14 cellular contexts compared by ENCODE assay signal in the genomic region with DNA sequence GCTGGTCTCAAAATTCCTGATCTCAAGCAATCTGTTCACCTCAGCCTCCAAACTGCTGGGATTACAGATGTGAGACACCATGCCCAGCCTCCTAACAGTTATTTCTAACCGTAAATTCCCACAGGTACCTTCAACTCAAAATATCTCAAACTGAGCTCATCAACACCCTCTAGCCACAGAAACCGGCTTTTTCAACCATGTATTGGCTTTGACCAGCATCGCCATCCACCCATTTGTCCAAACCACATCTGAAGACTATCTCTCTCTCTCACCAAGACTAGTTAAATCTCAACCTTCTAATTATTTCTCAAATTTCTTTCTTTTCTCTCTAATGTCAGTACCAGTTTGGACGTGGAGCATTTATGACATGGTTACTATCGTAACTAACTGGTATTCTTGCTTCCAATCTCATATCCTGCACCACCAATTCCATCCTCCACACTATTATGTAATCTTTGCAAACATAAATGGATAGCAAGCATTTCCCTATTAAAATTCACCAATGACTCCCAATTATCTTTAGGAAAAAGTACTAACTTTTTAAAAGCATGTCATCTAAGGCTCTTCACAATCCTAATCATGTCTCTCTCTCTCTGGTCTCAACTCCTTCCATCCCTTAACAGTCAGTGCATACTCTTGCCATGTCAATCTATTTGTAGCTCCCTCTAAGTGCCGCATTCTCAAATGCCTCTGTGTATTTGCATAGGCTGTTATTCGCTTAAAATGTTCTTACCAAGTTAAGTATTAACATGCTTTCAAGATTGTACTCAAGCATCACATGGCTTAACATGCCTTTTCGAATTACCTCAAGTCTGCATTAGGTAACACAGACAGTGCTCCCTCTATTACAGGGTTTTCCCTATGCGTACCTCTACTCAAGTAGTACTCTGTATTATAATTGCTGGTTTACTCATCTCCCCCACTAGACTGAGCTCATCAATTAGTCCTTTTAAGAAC. TPM values are rescaled to one million over a fixed set of nuclear protein-coding genes. Genes with fewer than 3 reads are reported as not detected.
DNase-seq lines count a peak whose midpoint lies in the region; ATAC-seq lines count a peak whose summit lies in the region.
"Had no signal": no experiment of that assay in that cellular context is flagged by ENCODE, and none has a peak within 500 bp of the region (broad histone marks: within the 10 kb centered on the region; RNA-seq: fewer than 3 reads in every experiment).

No MANE protein-coding gene starts in this region.

- ATAC-seq in GM19025 (IDR thresholded peaks at IDR 0.05; ENCODE audit: low read depth, unreplicated experiment): peak; percentile 70
- peak; percentile 56 for ATAC-seq in left lobe of liver
- ATAC-seq in GM18498 (IDR thresholded peaks at IDR 0.05; ENCODE audit: unreplicated experiment): no peak
- no peak for ATAC-seq in activated T-helper 17 cell treated with anti-CD3 and anti-CD28 coated beads, Interleukin-2, amount 50 U/mL, for 72 hours (replicated peaks)
- ATAC-seq: activated naive CD4-positive, alpha-beta T cell treated with anti-CD3 and anti-CD28 coated beads, Interleukin-2, amount 50 U/mL, for 72 hours; Panc1 had no signal

- no peak overlapping the region for H2AFZ ChIP-seq in Karpas-422 (ENCODE audit: low read length)

- peaks cover 56% of the 10 kb centered on the region for H3K4me1 ChIP-seq in CD4-positive, alpha-beta memory T cell (ENCODE audit: insufficient read depth, low read length)
- peaks cover 30% of the 10 kb centered on the region for H3K4me1 ChIP-seq in Karpas-422 (ENCODE audit: low read length)

- H3K27ac Mint-ChIP-seq in CD4-positive, alpha-beta memory T cell: peak overlapping the region in 6 of 7 donors; percentile 18 to 86 (median 60)
- no peak overlapping the region for H3K27ac Mint-ChIP-seq in activated T-helper 17 cell treated with anti-CD3 and anti-CD28 coated beads, Interleukin-2, amount 50 U/mL, for 72 hours

- no peak for DNase-seq in CD4-positive, alpha-beta memory T cell
- DNase-seq in Karpas-422 (peak; percentile 44), left lobe of liver (ENCODE audit: low spot score) (no peak), dermis blood vessel endothelial cell (no peak), COR-L47 (lab: John Stamatoyannopoulos, UW) (no peak)
- DNase-seq: MM.1S, NCI-H2227 treated with DMSO at 0.1 percent for 48 hours, occipital lobe, T-helper 2 cell had no signal

- H3K36me3 ChIP-seq in CD4-positive, alpha-beta memory T cell (ENCODE audit: insufficient read depth, low read length): peaks cover 19% of the 10 kb centered on the region
- peaks cover 19% of the 10 kb centered on the region; the same call in 1 of the 2 replicates for H3K36me3 ChIP-seq in Karpas-422 (ENCODE audit: insufficient read depth, low read length)

- H3K36me3 Mint-ChIP-seq in CD4-positive, alpha-beta memory T cell: peaks cover 38 to 51% of the 10 kb centered on the region in 2 donors
- peaks cover 82% of the 10 kb centered on the region for H3K36me3 Mint-ChIP-seq in activated T-helper 17 cell treated with anti-CD3 and anti-CD28 coated beads, Interleukin-2, amount 50 U/mL, for 72 hours (ENCODE audit: low read depth)

- CTCF ChIA-PET in CD4-positive, alpha-beta memory T cell (lab: Charles Lee; ENCODE audit: partially characterized antibody): interaction anchor here (1.6 kb wide), 1 partner anchor 12 kb away, joined by 3 read pairs; no protein-coding TSS in a partner anchor

- H3K79me2 ChIP-seq in Karpas-422 (ENCODE audit: low read length): peaks cover 87% of the 10 kb centered on the region

- H3K9me2 ChIP-seq in Karpas-422 (replicated peaks; ENCODE audit: insufficient read depth, low read length): no peaks in the 10 kb centered on the region

- no peak overlapping the region for H3K9ac ChIP-seq in Karpas-422 (ENCODE audit: low read length)

- H3K27ac ChIP-seq in CD4-positive, alpha-beta memory T cell (ENCODE audit: low read depth, low read length): no peak overlapping the region
- H3K27ac ChIP-seq in Karpas-422 (ENCODE audit: low read length): no peak overlapping the region

- H3K9me3 Mint-ChIP-seq in CD4-positive, alpha-beta memory T cell: no peaks in the 10 kb centered on the region
- no peaks in the 10 kb centered on the region for H3K9me3 Mint-ChIP-seq in activated T-helper 17 cell treated with anti-CD3 and anti-CD28 coated beads, Interleukin-2, amount 50 U/mL, for 72 hours

- peak overlapping the region in 5 of 8 donors; percentile 1 to 35 (median 19) for H3K4me3 Mint-ChIP-seq in CD4-positive, alpha-beta memory T cell
- H3K4me3 Mint-ChIP-seq in activated T-helper 17 cell treated with anti-CD3 and anti-CD28 coated beads, Interleukin-2, amount 50 U/mL, for 72 hours: no peak overlapping the region

- no peak overlapping the region for H3K4me3 ChIP-seq in CD4-positive, alpha-beta memory T cell (ENCODE audit: low read length in 2 of 2)
- no peak overlapping the region for H3K4me3 ChIP-seq in Karpas-422 (ENCODE audit: low read length)

- H3K27me3 Mint-ChIP-seq in CD4-positive, alpha-beta memory T cell: no peaks in the 10 kb centered on the region
- H3K27me3 Mint-ChIP-seq in activated T-helper 17 cell treated with anti-CD3 and anti-CD28 coated beads, Interleukin-2, amount 50 U/mL, for 72 hours: no peaks in the 10 kb centered on the region

- intact Hi-C loops in CD4-positive, alpha-beta memory T cell (cut with micrococcal nuclease): loop anchor here (2.0 to 5.0 kb wide), 2 partner anchors 15 to 37 kb away; a partner anchor contains a TSS

- POLR2A ChIA-PET in CD4-positive, alpha-beta memory T cell (lab: Charles Lee; ENCODE audit: partially characterized antibody): interaction anchor here (1.3 to 2.7 kb wide), 3 partner anchors 9 to 18 kb away, joined by 4 to 17 read pairs (median 11); a partner anchor contains a TSS

- no peaks in the 10 kb centered on the region for H3K27me3 ChIP-seq in CD4-positive, alpha-beta memory T cell (ENCODE audit: insufficient read depth, low read length)
- H3K27me3 ChIP-seq in Karpas-422 (ENCODE audit: low read length): no peaks in the 10 kb centered on the region

- no peaks in the 10 kb centered on the region for H4K20me1 ChIP-seq in Karpas-422 (ENCODE audit: insufficient read depth, low read depth, low read length)

- H3K4me2 ChIP-seq in Karpas-422 (ENCODE audit: low read depth, low read length, poor library complexity, severe bottlenecking): no peak overlapping the region

- peaks cover 47 to 84% (median 60%) of the 10 kb centered on the region in 4 donors for H3K4me1 Mint-ChIP-seq in CD4-positive, alpha-beta memory T cell
- peaks cover 65% of the 10 kb centered on the region for H3K4me1 Mint-ChIP-seq in activated T-helper 17 cell treated with anti-CD3 and anti-CD28 coated beads, Interleukin-2, amount 50 U/mL, for 72 hours

- H3K9me3 ChIP-seq in CD4-positive, alpha-beta memory T cell (ENCODE audit: control insufficient read depth in 1 of 2, low read length in 2 of 2): no peaks in the 10 kb centered on the region
- no peaks in the 10 kb centered on the region for H3K9me3 ChIP-seq in Karpas-422 (ENCODE audit: low read length)

RNA-seq across cellular contexts. Expression of a gene that starts 18.1 kb away (rescaled TPM):
- 10 to 100 TPM; 58.7 to 60.2 TPM for total RNA-seq in CD4-positive, alpha-beta memory T cell
- 10 to 100 TPM; 41.1 to 52.0 TPM for polyA plus RNA-seq in CD4-positive, alpha-beta memory T cell
- 15.0 and 23.2 TPM in 2 replicates for total RNA-seq in Karpas-422 (2014; rRNA removed; shearing (Covaris generic); ENCODE audit: low replicate concordance)
- total RNA-seq in left lobe of liver (5.7 TPM), dermis blood vessel endothelial cell (18.1 and 18.4 TPM in 2 replicates)
- total RNA-seq in activated T-helper 17 cell treated with anti-CD3 and anti-CD28 coated beads, Interleukin-2, amount 50 U/mL, for 72 hours: 10 to 100 TPM; 22.2 to 47.4 TPM

RNA-seq across cellular contexts. Expression of a gene that starts 34.9 kb away (rescaled TPM):
- total RNA-seq in CD4-positive, alpha-beta memory T cell: 1 to 10 TPM; 8.7 to 9.8 TPM
- polyA plus RNA-seq in CD4-positive, alpha-beta memory T cell: 1 to 10 TPM; 7.2 to 9.5 TPM
- total RNA-seq in Karpas-422 (2014; rRNA removed; shearing (Covaris generic); ENCODE audit: low replicate concordance): 45.1 and 53.1 TPM in 2 replicates
- total RNA-seq in left lobe of liver (6.5 TPM), dermis blood vessel endothelial cell (65.7 and 69.4 TPM in 2 replicates)
- 10 to 100 TPM; 19.5 to 24.8 TPM for total RNA-seq in activated T-helper 17 cell treated with anti-CD3 and anti-CD28 coated beads, Interleukin-2, amount 50 U/mL, for 72 hours

Comparison
In these comparisons a context has a peak if more than half of its experiments do, and no peak if none do; other contexts are left out.
1. ATAC-seq: peak in GM19025 (single experiment) and left lobe of liver (single experiment); none in GM18498 (single experiment) and activated T-helper 17 cell treated with anti-CD3 and anti-CD28 coated beads, Interleukin-2, amount 50 U/mL, for 72 hours (single experiment).